33 cellular contexts compared by ENCODE assay signal in the genomic region with DNA sequence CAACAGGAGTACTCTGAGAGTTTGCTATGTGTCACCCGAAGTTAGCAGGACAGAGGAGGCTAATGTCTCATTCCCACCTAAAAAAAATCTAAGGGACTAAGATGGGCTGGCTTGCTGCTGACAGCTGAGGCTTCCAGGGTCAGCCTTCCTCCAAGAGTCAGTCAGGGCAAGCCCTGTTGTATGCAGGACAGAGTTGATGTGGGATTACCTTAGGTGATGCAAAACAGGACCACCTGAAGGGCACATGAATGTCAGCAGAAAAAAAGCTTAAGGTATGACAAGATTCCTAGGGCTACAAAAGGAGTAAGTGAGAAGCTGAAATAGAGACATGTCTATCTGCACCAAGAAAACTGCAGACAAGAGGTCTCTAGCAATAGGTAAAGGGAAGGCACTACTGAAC.
"Had no signal": no experiment of that assay in that cellular context is flagged by ENCODE, and none has a peak within 500 bp of the region (broad histone marks: within the 10 kb centered on the region; RNA-seq: fewer than 3 reads in every experiment).

No MANE protein-coding gene starts in this region.

- DNase-seq: immature natural killer cell; kidney; left colon; left lung; lower lobe of right lung; mammary epithelial cell; mesenchymal stem cell; naive B cell; natural killer cell; nephron progenitor cell; nucleus accumbens; pancreas; posterior cingulate gyrus; retina; right cardiac atrium; stimulated activated CD4-positive, alpha-beta T cell treated with anti-CD3 and anti-CD28 coated beads, Interleukin-12 subunit alpha, Interleukin-12 subunit beta, amount 100 ng/mL, for 4 hours; stimulated activated CD4-positive, alpha-beta T cell treated with anti-CD3 and anti-CD28 coated beads, Interleukin-15, amount 100 ng/mL, for 24 hours; stimulated activated CD4-positive, alpha-beta T cell treated with anti-CD3 and anti-CD28 coated beads, Interleukin-2, amount 100 ng/mL, for 24 hours; stimulated activated CD4-positive, alpha-beta T cell treated with anti-CD3 and anti-CD28 coated beads, Interleukin-4, amount 100 ng/mL, for 24 hours; stimulated activated naive CD4-positive, alpha-beta T cell treated with Interleukin-2 at 50 U/mL for 16 hours; stimulated activated naive CD8-positive, alpha-beta T cell treated with anti-CD3 and anti-CD28 coated beads, Interleukin-15, amount 100 ng/mL, for 72 hours; substantia nigra; thyroid gland; transverse colon; upper lobe of left lung had no signal

- H3K36me3 Mint-ChIP-seq: immature natural killer cell; mesothelial cell of epicardium; naive B cell; natural killer cell; stimulated activated effector memory CD8-positive, alpha-beta T cell treated with anti-CD3 and anti-CD28 coated beads, Interleukin-12 subunit alpha, Interleukin-12 subunit beta, amount 100 ng/mL, for 72 hours had no signal

- H3K4me3 Mint-ChIP-seq: immature natural killer cell; mesothelial cell of epicardium; naive B cell; natural killer cell; nephron progenitor cell; stimulated activated effector memory CD8-positive, alpha-beta T cell treated with anti-CD3 and anti-CD28 coated beads, Interleukin-12 subunit alpha, Interleukin-12 subunit beta, amount 100 ng/mL, for 72 hours; stimulated activated naive CD8-positive, alpha-beta T cell treated with anti-CD3 and anti-CD28 coated beads, Interleukin-15, amount 100 ng/mL, for 72 hours had no signal

- H3K4me1 Mint-ChIP-seq: immature natural killer cell; mesothelial cell of epicardium; naive B cell; natural killer cell; stimulated activated effector memory CD8-positive, alpha-beta T cell treated with anti-CD3 and anti-CD28 coated beads, Interleukin-12 subunit alpha, Interleukin-12 subunit beta, amount 100 ng/mL, for 72 hours; stimulated activated naive CD8-positive, alpha-beta T cell treated with anti-CD3 and anti-CD28 coated beads, Interleukin-15, amount 100 ng/mL, for 72 hours had no signal

- H3K4me1 ChIP-seq: lower lobe of right lung, pancreas, prostate gland, transverse colon, upper lobe of left lung had no signal

- H3K27me3 ChIP-seq: hepatocyte, left lung, pancreas, thyroid gland, transverse colon, upper lobe of left lung, vagina had no signal

- H2AFZ ChIP-seq: hepatocyte had no signal

- H3K27ac ChIP-seq: hepatocyte, left lung, lower lobe of right lung, pancreas, prostate gland, skin epidermis, thyroid gland, transverse colon, upper lobe of left lung, vagina had no signal

- H3K9me3 Mint-ChIP-seq: mesothelial cell of epicardium; naive B cell; nephron progenitor cell; stimulated activated effector memory CD8-positive, alpha-beta T cell treated with anti-CD3 and anti-CD28 coated beads, Interleukin-12 subunit alpha, Interleukin-12 subunit beta, amount 100 ng/mL, for 72 hours; stimulated activated naive CD8-positive, alpha-beta T cell treated with anti-CD3 and anti-CD28 coated beads, Interleukin-15, amount 100 ng/mL, for 72 hours had no signal

- ATAC-seq: left colon; left lung; lower lobe of right lung; natural killer cell; pancreas; right cardiac atrium; sciatic nerve; stimulated activated effector memory CD8-positive, alpha-beta T cell treated with anti-CD3 and anti-CD28 coated beads, Interleukin-12 subunit alpha, Interleukin-12 subunit beta, amount 100 ng/mL, for 72 hours; stimulated activated naive CD8-positive, alpha-beta T cell treated with anti-CD3 and anti-CD28 coated beads, Interleukin-15, amount 100 ng/mL, for 72 hours had no signal

- H3K9me3 ChIP-seq: left lung, lower lobe of right lung, pancreas, prostate gland, thyroid gland, transverse colon, upper lobe of left lung, vagina had no signal

- H3K27ac Mint-ChIP-seq: immature natural killer cell; mesothelial cell of epicardium; naive B cell; natural killer cell; nephron progenitor cell; stimulated activated effector memory CD8-positive, alpha-beta T cell treated with anti-CD3 and anti-CD28 coated beads, Interleukin-12 subunit alpha, Interleukin-12 subunit beta, amount 100 ng/mL, for 72 hours; stimulated activated naive CD8-positive, alpha-beta T cell treated with anti-CD3 and anti-CD28 coated beads, Interleukin-15, amount 100 ng/mL, for 72 hours had no signal

- H3K4me3 ChIP-seq: hepatocyte, left lung, lower lobe of right lung, pancreas, prostate gland, skin epidermis, thyroid gland, transverse colon, upper lobe of left lung, vagina had no signal

- FAIRE-seq: islet of Langerhans, kidney, pancreas had no signal

- H3K79me2 ChIP-seq: hepatocyte had no signal

- H3K4me2 ChIP-seq: hepatocyte had no signal

- H3K36me3 ChIP-seq: left lung, lower lobe of right lung, pancreas, prostate gland, thyroid gland, transverse colon, upper lobe of left lung, vagina had no signal
